In the genomic region with DNA sequence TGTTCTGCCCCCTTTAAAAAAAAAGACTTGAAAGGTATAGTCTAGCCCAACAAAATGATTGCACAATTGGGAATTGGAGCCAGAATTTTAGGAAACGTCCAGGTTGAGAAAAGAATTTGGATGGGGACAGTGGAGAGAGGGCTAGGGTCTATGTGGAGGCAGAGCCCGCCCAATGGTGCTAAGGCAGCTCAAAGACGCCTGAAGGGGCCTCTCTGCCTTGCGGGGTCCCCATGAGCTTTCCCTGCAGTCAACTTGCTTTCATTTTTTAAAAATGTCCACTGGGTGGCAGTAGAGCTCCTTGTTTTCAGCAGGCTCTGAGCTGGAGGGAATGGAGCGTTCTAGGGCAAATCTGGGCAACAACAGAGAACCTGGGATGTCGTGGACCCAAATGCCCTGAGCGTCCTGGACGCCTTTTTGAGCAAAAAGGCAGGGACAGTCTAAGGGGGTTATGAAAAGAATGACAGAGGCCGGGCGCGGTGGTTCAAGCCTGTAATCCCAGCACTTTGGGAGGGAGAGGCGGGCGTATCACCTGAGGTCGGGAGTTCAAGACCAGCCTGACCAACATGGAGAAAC, we compare ENCODE assay signal across 8 cellular contexts. TPM values are rescaled to one million over a fixed set of nuclear protein-coding genes. Genes with fewer than 3 reads are reported as not detected.
DNase-seq lines count a peak whose midpoint lies in the region; ATAC-seq and TF ChIP-seq lines count a peak whose summit lies in the region.

No MANE protein-coding gene starts in this region.

- no peaks in the 10 kb centered on the region for H3K36me3 Mint-ChIP-seq in GM23338 (ENCODE audit: low read depth)

- H3K27ac Mint-ChIP-seq in GM23338 = no peak overlapping the region

- WGBS in right cardiac atrium = 23% methylated on average over 14 of the region's 14 CpGs

- H2AFZ ChIP-seq in GM23338 = no peak overlapping the region

- intact Hi-C loops in ascending aorta (cut with DNase I) (loop anchor here (1.0 kb wide), 2 partner anchors 163 to 229 kb away; no protein-coding TSS in a partner anchor), right cardiac atrium (cut with DNase I) (loop anchor here in 1 of 4 donors (5.0 kb wide), 1 partner anchor 163 kb away; no protein-coding TSS in a partner anchor)

- TF ChIP-seq CTCF in GM23338 (conservative IDR thresholded peaks at IDR 0.05; ENCODE audit: low read depth in 2 of 2) (peak; percentile 80 to 88), ascending aorta (IDR thresholded peaks at IDR 0.05) (peak; percentile 72 to 80 (median 73))

- H3K4me3 ChIP-seq in GM23338 = no peak overlapping the region
- H3K4me3 ChIP-seq in ascending aorta = peak overlapping the region; percentile 46 to 58
- H3K4me3 ChIP-seq in right cardiac atrium (ENCODE audit: low read length) = no peak overlapping the region

- H3K4me1 ChIP-seq in GM23338 (ENCODE audit: insufficient read depth) (peaks cover 4% of the 10 kb centered on the region; the same call in 1 of the 2 replicates), ascending aorta (peaks cover 4 to 12% of the 10 kb centered on the region in 2 donors), right cardiac atrium (ENCODE audit: control insufficient read depth, insufficient read depth, low read length) (no peaks in the 10 kb centered on the region)

- H3K4me3 Mint-ChIP-seq in GM23338 = peak overlapping the region; percentile 43; the same call in 2 of the 3 replicates

- H3K36me3 ChIP-seq in GM23338 (ENCODE audit: insufficient read depth) (no peaks in the 10 kb centered on the region; the same call in 1 of the 2 replicates), ascending aorta (peaks cover 0 to 4% of the 10 kb centered on the region in 2 donors)

- H3K27ac ChIP-seq in GM23338 (ENCODE audit: low read depth) (no peak overlapping the region), ascending aorta (no peak overlapping the region), right cardiac atrium (ENCODE audit: low read length) (no peak overlapping the region)

- H3K9me3 Mint-ChIP-seq in GM23338 = no peaks in the 10 kb centered on the region; the same call in 2 of the 3 replicates

- no peaks in the 10 kb centered on the region for H3K9me2 ChIP-seq in GM23338 (ENCODE audit: insufficient read depth)

- peaks cover 17% of the 10 kb centered on the region for H3K27me3 Mint-ChIP-seq in GM23338 (ENCODE audit: insufficient read depth, low read depth, poor library complexity)

- H3K9me3 ChIP-seq in ascending aorta (no peaks in the 10 kb centered on the region), right cardiac atrium (ENCODE audit: control insufficient read depth, low read length) (no peaks in the 10 kb centered on the region)

- no peaks in the 10 kb centered on the region for H4K20me1 ChIP-seq in GM23338 (replicated peaks; ENCODE audit: insufficient read depth)

- no peak overlapping the region for H3K4me2 ChIP-seq in GM23338

- H3K4me1 Mint-ChIP-seq in GM23338 = peaks cover 8% of the 10 kb centered on the region

- peak; percentile 80 for DNase-seq in D341Med (ENCODE audit: low spot score)
- DNase-seq in GM23338 (ENCODE audit: low spot score) = peak; percentile 97
- peak; percentile 59 for DNase-seq in NCI-H146 (lab: John Stamatoyannopoulos, UW)
- peak; percentile 27 for DNase-seq in T follicular helper cell (ENCODE audit: low read depth)
- DNase-seq in ascending aorta (ENCODE audit: low spot score in 2 of 2) = peak in 1 of 2 donors; percentile 72
- DNase-seq in right cardiac atrium = peak; percentile 29 to 57 (median 41)
- DNase-seq in retina = peak; percentile 88

- ATAC-seq in GM23338 (peak; percentile 71), right cardiac atrium (peak; percentile 69 to 74), HG03097 (IDR thresholded peaks at IDR 0.05; ENCODE audit: low FRiP score, unreplicated experiment) (no peak)

- no peaks in the 10 kb centered on the region for H3K79me2 ChIP-seq in GM23338 (replicated peaks; ENCODE audit: insufficient read depth)

- H3K27me3 ChIP-seq in GM23338 (ENCODE audit: insufficient read depth) (peaks cover 22% of the 10 kb centered on the region), ascending aorta (no peaks in the 10 kb centered on the region), right cardiac atrium (ENCODE audit: control insufficient read depth, insufficient read depth) (no peaks in the 10 kb centered on the region)

- peaks cover 4% of the 10 kb centered on the region; the same call in 1 of the 2 replicates for H3F3A ChIP-seq in GM23338 (replicated peaks; ENCODE audit: low read depth)

TF ChIP-seq in GM23338, 12 proteins besides CTCF, POLR2A, EP300 and RAD21:
- TF ChIP-seq NANOG (IDR thresholded peaks at IDR 0.05; ENCODE audit: borderline replicate concordance) (no peak), EZH2 (IDR thresholded peaks at IDR 0.05; ENCODE audit: low read depth, unreplicated experiment) (no peak), CREB1 (CRISPR knock-in tag; IDR thresholded peaks at IDR 0.05; ENCODE audit: low read depth) (no peak), POLR2AphosphoS5 (IDR thresholded peaks at IDR 0.05; ENCODE audit: low read depth) (no peak), STAT1 (IDR thresholded peaks at IDR 0.05; ENCODE audit: unreplicated experiment) (no peak), ZNF331 (CRISPR knock-in tag; IDR thresholded peaks at IDR 0.05; ENCODE audit: low read depth) (no peak), ZNF114 (CRISPR knock-in tag; IDR thresholded peaks at IDR 0.05) (no peak)
- TF ChIP-seq, protein P1, sequence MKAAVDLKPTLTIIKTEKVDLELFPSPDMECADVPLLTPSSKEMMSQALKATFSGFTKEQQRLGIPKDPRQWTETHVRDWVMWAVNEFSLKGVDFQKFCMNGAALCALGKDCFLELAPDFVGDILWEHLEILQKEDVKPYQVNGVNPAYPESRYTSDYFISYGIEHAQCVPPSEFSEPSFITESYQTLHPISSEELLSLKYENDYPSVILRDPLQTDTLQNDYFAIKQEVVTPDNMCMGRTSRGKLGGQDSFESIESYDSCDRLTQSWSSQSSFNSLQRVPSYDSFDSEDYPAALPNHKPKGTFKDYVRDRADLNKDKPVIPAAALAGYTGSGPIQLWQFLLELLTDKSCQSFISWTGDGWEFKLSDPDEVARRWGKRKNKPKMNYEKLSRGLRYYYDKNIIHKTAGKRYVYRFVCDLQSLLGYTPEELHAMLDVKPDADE (IDR thresholded peaks at IDR 0.05) = no peak
- TF ChIP-seq, protein P2, sequence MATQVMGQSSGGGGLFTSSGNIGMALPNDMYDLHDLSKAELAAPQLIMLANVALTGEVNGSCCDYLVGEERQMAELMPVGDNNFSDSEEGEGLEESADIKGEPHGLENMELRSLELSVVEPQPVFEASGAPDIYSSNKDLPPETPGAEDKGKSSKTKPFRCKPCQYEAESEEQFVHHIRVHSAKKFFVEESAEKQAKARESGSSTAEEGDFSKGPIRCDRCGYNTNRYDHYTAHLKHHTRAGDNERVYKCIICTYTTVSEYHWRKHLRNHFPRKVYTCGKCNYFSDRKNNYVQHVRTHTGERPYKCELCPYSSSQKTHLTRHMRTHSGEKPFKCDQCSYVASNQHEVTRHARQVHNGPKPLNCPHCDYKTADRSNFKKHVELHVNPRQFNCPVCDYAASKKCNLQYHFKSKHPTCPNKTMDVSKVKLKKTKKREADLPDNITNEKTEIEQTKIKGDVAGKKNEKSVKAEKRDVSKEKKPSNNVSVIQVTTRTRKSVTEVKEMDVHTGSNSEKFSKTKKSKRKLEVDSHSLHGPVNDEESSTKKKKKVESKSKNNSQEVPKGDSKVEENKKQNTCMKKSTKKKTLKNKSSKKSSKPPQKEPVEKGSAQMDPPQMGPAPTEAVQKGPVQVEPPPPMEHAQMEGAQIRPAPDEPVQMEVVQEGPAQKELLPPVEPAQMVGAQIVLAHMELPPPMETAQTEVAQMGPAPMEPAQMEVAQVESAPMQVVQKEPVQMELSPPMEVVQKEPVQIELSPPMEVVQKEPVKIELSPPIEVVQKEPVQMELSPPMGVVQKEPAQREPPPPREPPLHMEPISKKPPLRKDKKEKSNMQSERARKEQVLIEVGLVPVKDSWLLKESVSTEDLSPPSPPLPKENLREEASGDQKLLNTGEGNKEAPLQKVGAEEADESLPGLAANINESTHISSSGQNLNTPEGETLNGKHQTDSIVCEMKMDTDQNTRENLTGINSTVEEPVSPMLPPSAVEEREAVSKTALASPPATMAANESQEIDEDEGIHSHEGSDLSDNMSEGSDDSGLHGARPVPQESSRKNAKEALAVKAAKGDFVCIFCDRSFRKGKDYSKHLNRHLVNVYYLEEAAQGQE (IDR thresholded peaks at IDR 0.05; ENCODE audit: unreplicated experiment) = no peak

RNA-seq across cellular contexts. Expression of a gene that starts 40.2 kb away (rescaled TPM):
- 314 and 367 TPM in 2 replicates for total RNA-seq in GM23338 (2014; rRNA removed; shearing (Covaris generic))
- polyA plus RNA-seq in GM23338 (2016; fragmentation: Nextera tagmentation; extraction: Ambion mirVana) = 240 and 241 TPM in 2 replicates
- 84.9 TPM for total RNA-seq in ascending aorta
- 10 to 100 TPM; 40.5 to 67.0 (median 57.7) TPM for total RNA-seq in right cardiac atrium
- polyA plus RNA-seq in right cardiac atrium = 73.1 TPM

Comparison
In these comparisons a context has a peak if more than half of its experiments do, and no peak if none do; other contexts are left out.
1. H3K4me3 ChIP-seq: peak in ascending aorta (2 of 2); none in GM23338 (single experiment) and right cardiac atrium (single experiment).